12 cellular contexts compared by ENCODE assay signal in genomic region chr2:240519396-240520142, GRCh38. TPM values are rescaled to one million over a fixed set of nuclear protein-coding genes. Genes with fewer than 3 reads are reported as not detected.
DNase-seq lines count a peak whose midpoint lies in the region; TF ChIP-seq lines count a peak whose summit lies in the region.
"Had no signal": no experiment of that assay in that cellular context is flagged by ENCODE, and none has a peak within 500 bp of the region (broad histone marks: within the 10 kb centered on the region; RNA-seq: fewer than 3 reads in every experiment).

No MANE protein-coding gene starts in this region.

- no peak for TF ChIP-seq CTCF in brain microvascular endothelial cell (IDR thresholded peaks at IDR 0.05; ENCODE audit: low read depth, low read length, missing control alignments)
- no peak for TF ChIP-seq CTCF in smooth muscle cell (IDR thresholded peaks at IDR 0.05; ENCODE audit: borderline replicate concordance, insufficient read depth, poor library complexity, severe bottlenecking)

- no peak overlapping the region for H2AFZ ChIP-seq in smooth muscle cell (ENCODE audit: low read depth)

- intact Hi-C loops in activated CD4-positive, alpha-beta memory T cell treated with anti-CD3 and anti-CD28 coated beads for 36 hours (cut with micrococcal nuclease): loop anchor here (10.0 kb wide), 1 partner anchor 185 kb away; no protein-coding TSS in a partner anchor

- H3K27me3 ChIP-seq in brain microvascular endothelial cell (replicated peaks) (no peaks in the 10 kb centered on the region), iPS-20b (ENCODE audit: insufficient read depth, low read length) (peaks cover 44% of the 10 kb centered on the region), smooth muscle cell (ENCODE audit: low read depth) (peaks cover 10% of the 10 kb centered on the region)
- H3K27me3 ChIP-seq: adrenal gland, ovary had no signal

- H3K27ac ChIP-seq in brain microvascular endothelial cell (no peak overlapping the region), iPS-20b (ENCODE audit: low read length) (no peak overlapping the region), smooth muscle cell (ENCODE audit: low read depth) (no peak overlapping the region)
- H3K27ac ChIP-seq: 22Rv1, adrenal gland, ovary had no signal

- in situ Hi-C loops in brain microvascular endothelial cell (cut with HindIII; ENCODE audit: low pct_ligation_motif_present, low sequenced_read_pairs): no loop called here

- no peaks in the 10 kb centered on the region for H3F3A ChIP-seq in smooth muscle cell (ENCODE audit: low read depth)

- H4K20me1 ChIP-seq in smooth muscle cell (ENCODE audit: low read depth): no peaks in the 10 kb centered on the region

- H3K4me1 Mint-ChIP-seq in activated CD4-positive, alpha-beta memory T cell treated with anti-CD3 and anti-CD28 coated beads for 36 hours (ENCODE audit: low read depth): peaks cover 3% of the 10 kb centered on the region
- peaks cover 3% of the 10 kb centered on the region for H3K4me1 Mint-ChIP-seq in activated CD4-positive, alpha-beta memory T cell treated with anti-CD3 and anti-CD28 coated beads, Interleukin-2, amount 10 ng/mL, durations not matched to agents 7 days and 5 days

- H3K4me3 ChIP-seq in brain microvascular endothelial cell (ENCODE audit: low read depth, low read length) (no peak overlapping the region), iPS-20b (ENCODE audit: low read length) (peak overlapping the region; percentile 56), smooth muscle cell (no peak overlapping the region)
- H3K4me3 ChIP-seq: adrenal gland, ovary had no signal

- no peaks in the 10 kb centered on the region for H3K36me3 ChIP-seq in brain microvascular endothelial cell (replicated peaks)
- H3K36me3 ChIP-seq in iPS-20b (ENCODE audit: insufficient read depth, low read depth, low read length): no peaks in the 10 kb centered on the region
- no peaks in the 10 kb centered on the region for H3K36me3 ChIP-seq in smooth muscle cell (ENCODE audit: low read depth)
- H3K36me3 ChIP-seq: adrenal gland, ovary had no signal

- POLR2A ChIA-PET in activated CD4-positive, alpha-beta memory T cell treated with anti-CD3 and anti-CD28 coated beads for 36 hours (lab: Charles Lee): interaction anchor here (0.6 kb wide), 1 partner anchor 50 kb away, joined by 3 read pairs; no protein-coding TSS in a partner anchor
- POLR2A ChIA-PET in activated CD4-positive, alpha-beta memory T cell treated with anti-CD3 and anti-CD28 coated beads, Interleukin-2, amount 10 ng/mL, durations not matched to agents 7 days and 5 days (lab: Charles Lee): no interaction called here

- H3K79me2 ChIP-seq in smooth muscle cell (ENCODE audit: low read depth): no peaks in the 10 kb centered on the region

- H3K9me3 ChIP-seq in iPS-20b (ENCODE audit: insufficient read depth, low read depth, low read length) (peaks cover 20% of the 10 kb centered on the region; the same call in 1 of the 2 replicates), smooth muscle cell (replicated peaks; ENCODE audit: low read depth) (no peaks in the 10 kb centered on the region)
- H3K9me3 ChIP-seq: adrenal gland, ovary had no signal

- no peaks in the 10 kb centered on the region for H3K27me3 Mint-ChIP-seq in activated CD4-positive, alpha-beta memory T cell treated with anti-CD3 and anti-CD28 coated beads for 36 hours
- H3K27me3 Mint-ChIP-seq in activated CD4-positive, alpha-beta memory T cell treated with anti-CD3 and anti-CD28 coated beads, Interleukin-2, amount 10 ng/mL, durations not matched to agents 7 days and 5 days: no peaks in the 10 kb centered on the region

- H3K36me3 Mint-ChIP-seq in activated CD4-positive, alpha-beta memory T cell treated with anti-CD3 and anti-CD28 coated beads for 36 hours: peaks cover 25% of the 10 kb centered on the region
- peaks cover 31% of the 10 kb centered on the region for H3K36me3 Mint-ChIP-seq in activated CD4-positive, alpha-beta memory T cell treated with anti-CD3 and anti-CD28 coated beads, Interleukin-2, amount 10 ng/mL, durations not matched to agents 7 days and 5 days (ENCODE audit: low read depth)

- no peak overlapping the region for H3K4me3 Mint-ChIP-seq in activated CD4-positive, alpha-beta memory T cell treated with anti-CD3 and anti-CD28 coated beads for 36 hours
- H3K4me3 Mint-ChIP-seq in activated CD4-positive, alpha-beta memory T cell treated with anti-CD3 and anti-CD28 coated beads, Interleukin-2, amount 10 ng/mL, durations not matched to agents 7 days and 5 days: no peak overlapping the region

- CTCF ChIA-PET in activated CD4-positive, alpha-beta memory T cell treated with anti-CD3 and anti-CD28 coated beads for 36 hours (lab: Charles Lee): no interaction called here
- CTCF ChIA-PET in activated CD4-positive, alpha-beta memory T cell treated with anti-CD3 and anti-CD28 coated beads, Interleukin-2, amount 10 ng/mL, durations not matched to agents 7 days and 5 days (lab: Charles Lee): no interaction called here

- H3K27ac Mint-ChIP-seq in activated CD4-positive, alpha-beta memory T cell treated with anti-CD3 and anti-CD28 coated beads for 36 hours: no peak overlapping the region
- no peak overlapping the region for H3K27ac Mint-ChIP-seq in activated CD4-positive, alpha-beta memory T cell treated with anti-CD3 and anti-CD28 coated beads, Interleukin-2, amount 10 ng/mL, durations not matched to agents 7 days and 5 days

- H3K9me3 Mint-ChIP-seq in activated CD4-positive, alpha-beta memory T cell treated with anti-CD3 and anti-CD28 coated beads for 36 hours: peaks cover 8% of the 10 kb centered on the region
- peaks cover 17% of the 10 kb centered on the region for H3K9me3 Mint-ChIP-seq in activated CD4-positive, alpha-beta memory T cell treated with anti-CD3 and anti-CD28 coated beads, Interleukin-2, amount 10 ng/mL, durations not matched to agents 7 days and 5 days

- 62% methylated on average over 26 of the region's 26 CpGs for WGBS in smooth muscle cell (ENCODE audit: low lambda C conversion rate)

- DNase-seq in activated CD4-positive, alpha-beta memory T cell treated with anti-CD3 and anti-CD28 coated beads for 36 hours: peak; percentile 2
- DNase-seq in activated CD4-positive, alpha-beta memory T cell treated with anti-CD3 and anti-CD28 coated beads, Interleukin-2, amount 10 ng/mL, durations not matched to agents 7 days and 5 days: no peak
- DNase-seq in brain microvascular endothelial cell (peak; percentile 29), smooth muscle cell (lab: John Stamatoyannopoulos, UW; ENCODE audit: unreplicated experiment) (no peak), COLO829 (ENCODE audit: low spot score) (no peak), amygdala (lab: John Stamatoyannopoulos, UW) (no peak), midbrain (lab: John Stamatoyannopoulos, UW) (no peak)
- DNase-seq: NCI-H2171, ovary had no signal

- no peak overlapping the region for H3K9ac ChIP-seq in iPS-20b (ENCODE audit: low read depth, low read length)
- H3K9ac ChIP-seq in smooth muscle cell (ENCODE audit: low read depth): no peak overlapping the region

- peaks cover 2% of the 10 kb centered on the region; the same call in 1 of the 2 replicates for H3K4me1 ChIP-seq in iPS-20b (ENCODE audit: insufficient read depth, low read length)
- no peaks in the 10 kb centered on the region for H3K4me1 ChIP-seq in smooth muscle cell (ENCODE audit: low read depth)
- H3K4me1 ChIP-seq: adrenal gland had no signal

- peak overlapping the region; percentile 36 for H3K4me2 ChIP-seq in smooth muscle cell

RNA-seq across cellular contexts. Expression of gene ANKMY1, which starts 38.2 kb away (rescaled TPM):
- 10 to 100 TPM; 18.4 to 19.1 TPM for total RNA-seq in activated CD4-positive, alpha-beta memory T cell treated with anti-CD3 and anti-CD28 coated beads for 36 hours
- 10 to 100 TPM; 28.2 to 31.5 TPM for total RNA-seq in activated CD4-positive, alpha-beta memory T cell treated with anti-CD3 and anti-CD28 coated beads, Interleukin-2, amount 10 ng/mL, durations not matched to agents 7 days and 5 days
- 3.4 and 8.7 TPM in 2 replicates for total RNA-seq in smooth muscle cell
- 5.6 and 6.4 TPM in 2 replicates for polyA plus RNA-seq in smooth muscle cell

RNA-seq across cellular contexts. Expression of gene DUSP28, which starts 40.6 kb away (rescaled TPM):
- 1 to 10 TPM; 4.1 to 4.2 TPM for total RNA-seq in activated CD4-positive, alpha-beta memory T cell treated with anti-CD3 and anti-CD28 coated beads for 36 hours
- total RNA-seq in activated CD4-positive, alpha-beta memory T cell treated with anti-CD3 and anti-CD28 coated beads, Interleukin-2, amount 10 ng/mL, durations not matched to agents 7 days and 5 days: 1 to 10 TPM; 7.9 to 9.3 TPM
- 2.2 and 2.9 TPM in 2 replicates for total RNA-seq in smooth muscle cell
- polyA plus RNA-seq in smooth muscle cell: 6.4 and 6.5 TPM in 2 replicates

RNA-seq across cellular contexts. Expression of gene RNPEPL1, which starts 48.7 kb away (rescaled TPM):
- 10 to 100 TPM; 55.2 to 56.0 TPM for total RNA-seq in activated CD4-positive, alpha-beta memory T cell treated with anti-CD3 and anti-CD28 coated beads for 36 hours
- total RNA-seq in activated CD4-positive, alpha-beta memory T cell treated with anti-CD3 and anti-CD28 coated beads, Interleukin-2, amount 10 ng/mL, durations not matched to agents 7 days and 5 days: 100 to 1,000 TPM; 135 to 144 TPM
- total RNA-seq in smooth muscle cell: 13.5 and 15.3 TPM in 2 replicates
- 40.9 and 48.3 TPM in 2 replicates for polyA plus RNA-seq in smooth muscle cell

Comparison
In these comparisons a context has a peak if more than half of its experiments do, and no peak if none do; other contexts are left out.
1. DNase-seq: peak in activated CD4-positive, alpha-beta memory T cell treated with anti-CD3 and anti-CD28 coated beads for 36 hours (single experiment) and brain microvascular endothelial cell (single experiment); none in activated CD4-positive, alpha-beta memory T cell treated with anti-CD3 and anti-CD28 coated beads, Interleukin-2, amount 10 ng/mL, durations not matched to agents 7 days and 5 days (single experiment), smooth muscle cell (single experiment), COLO829 (single experiment), amygdala (0 of 56) and midbrain (single experiment).